26 cellular contexts compared by ENCODE assay signal in the genomic region with DNA sequence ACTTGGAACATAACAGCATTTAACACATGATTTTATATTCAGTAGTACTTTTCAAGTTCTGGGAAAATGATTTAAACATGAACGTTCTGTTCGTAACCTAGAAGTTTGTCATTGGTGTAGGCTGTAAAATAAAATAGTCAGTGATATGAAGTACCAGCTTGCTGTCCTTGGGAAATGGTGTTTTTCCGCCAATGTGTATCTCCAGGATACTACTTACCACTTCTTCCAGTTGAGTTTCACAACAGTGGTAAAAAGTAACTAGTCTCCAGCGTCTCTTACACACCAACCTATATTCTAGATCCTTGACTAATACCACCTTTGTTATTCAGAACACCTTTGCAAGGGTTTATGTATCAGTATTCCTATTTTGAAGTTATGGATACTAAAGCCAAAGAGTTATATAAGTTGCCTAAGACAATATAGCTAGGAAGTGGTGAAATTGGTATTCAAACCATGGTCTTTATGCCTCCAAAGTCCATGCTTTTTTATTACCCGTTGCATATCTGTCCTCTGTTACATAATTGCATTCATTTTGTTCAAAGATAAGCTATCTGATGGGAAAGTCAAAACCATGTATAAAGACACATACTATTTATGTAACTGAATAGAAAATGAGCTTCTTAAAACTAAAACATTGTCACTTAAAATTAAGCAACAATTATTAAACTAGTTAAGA. TPM values are rescaled to one million over a fixed set of nuclear protein-coding genes. Genes with fewer than 3 reads are reported as not detected.
DNase-seq lines count a peak whose midpoint lies in the region; ATAC-seq, FAIRE-seq and TF ChIP-seq lines count a peak whose summit lies in the region.
"Had no signal": no experiment of that assay in that cellular context is flagged by ENCODE, and none has a peak within 500 bp of the region (broad histone marks: within the 10 kb centered on the region; RNA-seq: fewer than 3 reads in every experiment).

No MANE protein-coding gene starts in this region.

- H3K27ac ChIP-seq in HepG2 (ENCODE audit: extremely low read length, insufficient read depth, low read length) (peak overlapping the region; percentile 93), right lobe of liver (peak overlapping the region in 1 of 3 donors; percentile 75), transverse colon (peak overlapping the region; percentile 77 to 85 (median 81))
- H3K27ac ChIP-seq: SJSA1 had no signal

- no peaks in the 10 kb centered on the region for H3K9me3 ChIP-seq in HepG2 (ENCODE audit: low read length)
- no peaks in the 10 kb centered on the region for H3K9me3 ChIP-seq in right lobe of liver
- H3K9me3 ChIP-seq in mucosa of descending colon: no peaks in the 10 kb centered on the region
- H3K9me3 ChIP-seq in transverse colon: peaks cover 0 to 4% of the 10 kb centered on the region in 2 donors
- H3K9me3 ChIP-seq: BE2C, SJSA1 had no signal

- no peak for ATAC-seq in HepG2
- ATAC-seq in right lobe of liver: no peak
- peak; percentile 82 for ATAC-seq in mucosa of descending colon
- no peak for ATAC-seq in T-cell (replicated peaks in 1 of 4)
- ATAC-seq: GM12878, HCT116 had no signal

- H3K4me1 ChIP-seq in HepG2 (ENCODE audit: insufficient read depth, low read length): peaks cover 29% of the 10 kb centered on the region
- peaks cover 0 to 24% (median 6%) of the 10 kb centered on the region in 4 donors for H3K4me1 ChIP-seq in right lobe of liver
- peaks cover 17% of the 10 kb centered on the region for H3K4me1 ChIP-seq in mucosa of descending colon (ENCODE audit: low read depth)
- peaks cover 0 to 43% (median 17%) of the 10 kb centered on the region in 4 donors for H3K4me1 ChIP-seq in transverse colon
- H3K4me1 ChIP-seq: BE2C, SJSA1 had no signal

- no peak overlapping the region for H2AFZ ChIP-seq in HepG2 (ENCODE audit: low read length)

- H3K4me3 ChIP-seq in HepG2 (replicated peaks in 1 of 3; ENCODE audit: insufficient read depth in 1 of 3, low read depth in 2 of 3, low read length in 3 of 3) (peak overlapping the region in 1 of 3 experiments; percentile 57; a peak in 1 of 6 replicates), right lobe of liver (no peak overlapping the region), mucosa of descending colon (no peak overlapping the region), transverse colon (no peak overlapping the region)
- H3K4me3 ChIP-seq: GM12878, SJSA1 had no signal

- TF ChIP-seq CTCF in HepG2 (CRISPR knock-in tag; IDR thresholded peaks at IDR 0.05) (no peak), right lobe of liver (IDR thresholded peaks at IDR 0.05) (no peak), mucosa of descending colon (IDR thresholded peaks at IDR 0.05) (no peak), transverse colon (IDR thresholded peaks at IDR 0.05) (no peak)

- no peak for TF ChIP-seq POLR2A in HepG2 (IDR thresholded peaks at IDR 0.05; ENCODE audit: insufficient read depth in 1 of 2, low read depth in 2 of 2, low read length in 2 of 2)
- no peak for TF ChIP-seq POLR2A in right lobe of liver (IDR thresholded peaks at IDR 0.05)
- no peak for TF ChIP-seq POLR2A in transverse colon (IDR thresholded peaks at IDR 0.05)

- H3K27me3 ChIP-seq in HepG2 (ENCODE audit: control insufficient read depth in 1 of 2, insufficient read depth in 2 of 2, low read length in 2 of 2): no peaks in the 10 kb centered on the region
- H3K27me3 ChIP-seq in right lobe of liver: no peaks in the 10 kb centered on the region
- H3K27me3 ChIP-seq in transverse colon: no peaks in the 10 kb centered on the region
- H3K27me3 ChIP-seq: BE2C had no signal

- TF ChIP-seq RAD21 in HepG2 (CRISPR knock-in tag; IDR thresholded peaks at IDR 0.05): no peak

- in situ Hi-C loops in HepG2 (cut with HindIII; ENCODE audit: extremely low pct_ligation_motif_present, low pct_unique_long_range_greater_than_20kb): no loop called here
- in situ Hi-C loops in transverse colon (cut with MboI; ENCODE audit: low pct_ligation_motif_present in 1 of 4, low pct_unique_long_range_greater_than_20kb in 1 of 4, low sequenced_read_pairs in 3 of 4): no loop called here

- no TSS peak for BruUV-seq in HepG2 (replicated peaks; lab: Mats Ljungman, UMichigan)

- TF ChIP-seq EP300 in HepG2 (IDR thresholded peaks at IDR 0.05; ENCODE audit: low read depth in 2 of 2, low read length in 2 of 2) (no peak), HepG2 (CRISPR knock-in tag; IDR thresholded peaks at IDR 0.05; ENCODE audit: borderline replicate concordance) (no peak), transverse colon (IDR thresholded peaks at IDR 0.05; ENCODE audit: low read depth) (no peak)

- 72% methylated on average over 5 of the region's 5 CpGs for WGBS in HepG2 (ENCODE audit: low lambda C conversion rate)
- WGBS in right lobe of liver (ENCODE audit: insufficient coverage, low coverage, low lambda C conversion rate, missing lambda C conversion rate): 75% methylated on average over 5 of the region's 5 CpGs
- 42 to 53% methylated on average over 5 of the region's 5 CpGs for WGBS in transverse colon (ENCODE audit: low coverage in 1 of 2), 2 donors

- H3K4me3 Mint-ChIP-seq in T-cell: no peak overlapping the region
- H3K4me3 Mint-ChIP-seq: CD14-positive monocyte; CD8-positive, alpha-beta memory T cell had no signal

- H3K27me3 Mint-ChIP-seq in T-cell: no peaks in the 10 kb centered on the region
- H3K27me3 Mint-ChIP-seq: CD8-positive, alpha-beta memory T cell had no signal

- POLR2A ChIA-PET in HepG2 (lab: Yijun Ruan, JAX) (interaction anchor here (2.4 kb wide), 1 partner anchor 43 kb away, joined by 9 read pairs; a partner anchor contains a TSS), T-cell (lab: Charles Lee) (interaction anchor here in 1 of 2 donors (0.5 to 0.6 kb wide), 2 partner anchors 47 to 192 kb away, joined by 3 to 5 read pairs; no protein-coding TSS in a partner anchor)

- H3K36me3 Mint-ChIP-seq in T-cell: peaks cover 30% of the 10 kb centered on the region
- H3K36me3 Mint-ChIP-seq: CD14-positive monocyte had no signal

- no peaks in the 10 kb centered on the region for H3K4me1 Mint-ChIP-seq in T-cell
- H3K4me1 Mint-ChIP-seq: CD14-positive monocyte; CD8-positive, alpha-beta memory T cell had no signal

- no peaks in the 10 kb centered on the region for H4K20me1 ChIP-seq in HepG2 (ENCODE audit: insufficient read depth, low read length)

- intact Hi-C loops in HepG2 (cut with micrococcal nuclease; ENCODE audit: unreplicated experiment): loop anchor here (5.0 kb wide), 1 partner anchor 41 kb away; no protein-coding TSS in a partner anchor
- intact Hi-C loops in right lobe of liver (cut with DNase I): no loop called here
- intact Hi-C loops in mucosa of descending colon (cut with DNase I, micrococcal nuclease): no loop called here
- intact Hi-C loops in transverse colon (cut with DNase I; ENCODE audit: low total_unique reads): no loop called here
- intact Hi-C loops in posterior cingulate gyrus (cut with DNase I): no loop called here

- peak overlapping the region; percentile 64 for H3K9ac ChIP-seq in HepG2 (ENCODE audit: insufficient read depth, low read depth, low read length)

- H3K27ac Mint-ChIP-seq in T-cell: no peak overlapping the region
- H3K27ac Mint-ChIP-seq: CD14-positive monocyte had no signal

- peaks cover 2% of the 10 kb centered on the region for H3K79me2 ChIP-seq in HepG2 (ENCODE audit: insufficient read depth, low read length)

- H3K4me2 ChIP-seq in HepG2 (ENCODE audit: low read depth, low read length): peak overlapping the region; percentile 76

- FAIRE-seq in HepG2 (lab: Jason Lieb, UNC) (no peak), colon (lab: Jason Lieb, UNC) (peak; percentile 88)
- FAIRE-seq: GM12878 had no signal

- peaks cover 2 to 4% of the 10 kb centered on the region in 2 experiments; a peak in 2 of 5 replicates for H3K36me3 ChIP-seq in HepG2 (replicated peaks in 1 of 2; ENCODE audit: control insufficient read depth in 1 of 2, insufficient read depth in 2 of 2, low read length in 2 of 2)
- peaks cover 0 to 3% (median 1%) of the 10 kb centered on the region in 4 donors for H3K36me3 ChIP-seq in right lobe of liver
- no peaks in the 10 kb centered on the region for H3K36me3 ChIP-seq in mucosa of descending colon (ENCODE audit: low read depth)
- H3K36me3 ChIP-seq in transverse colon: no peaks in the 10 kb centered on the region
- H3K36me3 ChIP-seq: BE2C, SJSA1 had no signal

- CTCF ChIA-PET in HepG2 (lab: Yijun Ruan, JAX; ENCODE audit: low intra/inter-chr PET ratio, low total read pairs): no interaction called here
- CTCF ChIA-PET in T-cell (lab: Charles Lee): interaction anchor here in 1 of 2 donors (0.8 kb wide), 1 partner anchor 92 kb away, joined by 4 read pairs; no protein-coding TSS in a partner anchor

- DNase-seq in HepG2 (ENCODE audit: low spot score): peak; percentile 20
- DNase-seq in right lobe of liver: no peak
- no peak for DNase-seq in mucosa of descending colon
- no peak for DNase-seq in transverse colon
- DNase-seq in posterior cingulate gyrus: no peak
- no peak for DNase-seq in medulla oblongata (ENCODE audit: extremely low spot score)
- DNase-seq in T-cell: no peak
- DNase-seq: ACHN; BE2C; CD8-positive, alpha-beta memory T cell; DMS 273 treated with DMSO at 0.1 percent for 48 hours; DMS79; EL; GDM1; Karpas-422; NCI-H1105; NCI-H1436 treated with DMSO at 0.1 percent for 48 hours; NCI-H187 treated with DMSO at 0.1 percent for 48 hours; NCI-H2107; NCI-H524; NCI-H748 treated with DMSO at 0.1 percent for 48 hours had no signal

- peaks cover 0 to 6% (median 2%) of the 10 kb centered on the region in 3 donors for H3K9me3 Mint-ChIP-seq in T-cell

RNA-seq across cellular contexts. Expression of a gene that starts 43.1 kb away (rescaled TPM):
- total RNA-seq in HepG2 (2016; rRNA removed; fragmentation: Illumina TruSeq; extraction: Trizol) (24.2 and 48.0 TPM in 2 replicates), right lobe of liver (10 to 100 TPM; 15.2 to 30.6 (median 26.7) TPM), mucosa of descending colon (10 to 100 TPM; 26.9 to 58.6 (median 55.9) TPM), transverse colon (10 to 100 TPM in 3 of 4 donors, 1 to 10 TPM in 1; 7.8 to 42.9 (median 26.6) TPM), T-cell (10 to 100 TPM; 12.8 to 20.3 (median 16.8) TPM)
- 3.4 and 4.4 TPM in 2 replicates for total RNA-seq in HepG2 (2016; cell fraction: cytosol; rRNA removed; fragmentation: Illumina TruSeq; extraction: Trizol; ENCODE audit: low read depth)
- 24.0 and 49.5 TPM in 2 replicates for total RNA-seq in HepG2 (2016; cell fraction: insoluble cytoplasmic fraction; rRNA removed; fragmentation: Illumina TruSeq; extraction: Trizol)
- total RNA-seq in HepG2 (2016; cell fraction: membrane; rRNA removed; fragmentation: Illumina TruSeq; extraction: Trizol): 5.4 and 6.7 TPM in 2 replicates
- 33.3 and 34.9 TPM in 2 replicates for total RNA-seq in HepG2 (2016; cell fraction: nucleus; rRNA removed; fragmentation: Illumina TruSeq; extraction: Trizol)
- polyA plus RNA-seq in HepG2 (2011; rRNA removed): 9.1 and 11.3 TPM in 2 replicates
- polyA plus RNA-seq in HepG2 (2011; cell fraction: cytosol; rRNA removed): 3.4 and 5.6 TPM in 2 replicates
- 7.2 and 9.6 TPM in 2 replicates for polyA plus RNA-seq in HepG2 (2011; cell fraction: nucleus; rRNA removed)
- 15.5 and 22.6 TPM in 2 replicates for polyA plus RNA-seq in HepG2 (2012)
- 0.50 and 0.60 TPM in 2 replicates for polyA plus RNA-seq in HepG2 (2016; cell fraction: cytosol; fragmentation: Illumina TruSeq; extraction: Trizol; ENCODE audit: low read depth)
- polyA plus RNA-seq in HepG2 (2016; cell fraction: insoluble cytoplasmic fraction; fragmentation: Illumina TruSeq; extraction: Trizol; ENCODE audit: low read depth): 29.1 and 32.7 TPM in 2 replicates
- polyA plus RNA-seq in HepG2 (2016; cell fraction: membrane; fragmentation: Illumina TruSeq; extraction: Trizol; ENCODE audit: low read depth): 2.0 TPM in 2 replicates
- polyA plus RNA-seq in HepG2 (2016; cell fraction: nucleus; fragmentation: Illumina TruSeq; extraction: Trizol; ENCODE audit: insufficient read depth, low read depth): 33.8 and 35.1 TPM in 2 replicates
- 3.9 and 27.1 TPM in 2 replicates for polyA minus RNA-seq in HepG2 (2011; rRNA and poly(A)+ RNA removed; ENCODE audit: low replicate concordance)
- polyA minus RNA-seq in HepG2 (2011; cell fraction: cytosol; rRNA and poly(A)+ RNA removed): 11.6 and 19.9 TPM in 2 replicates
- polyA minus RNA-seq in HepG2 (2011; cell fraction: nucleus; rRNA and poly(A)+ RNA removed): 46.5 and 48.3 TPM in 2 replicates
- total RNA-seq: SJSA1 had no signal
- polyA plus RNA-seq: CD14-positive monocyte had no signal
